In the genomic region with DNA sequence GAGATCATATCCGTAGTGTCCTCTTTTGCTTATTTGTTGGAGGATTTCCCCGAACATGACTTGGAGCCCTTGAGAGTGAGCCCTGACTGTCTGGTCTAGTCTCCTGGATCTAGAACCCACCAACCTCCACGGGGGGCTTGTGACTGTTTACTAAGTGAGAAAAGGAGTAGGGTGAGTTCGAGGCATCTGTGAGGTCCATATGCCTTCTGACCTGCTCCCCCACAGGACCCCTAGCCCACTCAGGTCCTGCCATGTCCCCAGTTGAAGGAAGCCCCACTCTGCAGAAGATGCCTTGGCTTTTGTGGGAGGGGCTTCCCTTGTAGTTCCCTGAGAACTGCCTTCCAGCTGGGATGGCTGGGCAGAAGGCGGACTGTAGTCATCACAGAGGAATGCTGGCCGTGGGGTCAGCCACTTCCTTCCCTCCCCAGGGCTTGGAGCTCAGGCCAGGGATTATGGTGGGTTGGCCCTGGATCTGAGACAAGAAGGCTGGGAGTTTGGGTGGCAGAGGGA, we compare ENCODE assay signal across 8 cellular contexts. TPM values are rescaled to one million over a fixed set of nuclear protein-coding genes. Genes with fewer than 3 reads are reported as not detected.
DNase-seq lines count a peak whose midpoint lies in the region; ATAC-seq and TF ChIP-seq lines count a peak whose summit lies in the region.

No MANE protein-coding gene starts in this region.

- H3K9me3 ChIP-seq in BLaER1: no peaks in the 10 kb centered on the region
- no peaks in the 10 kb centered on the region for H3K9me3 ChIP-seq in HUES6 (ENCODE audit: control insufficient read depth, insufficient read depth, low read depth, low read length)
- H3K9me3 ChIP-seq in ascending aorta: no peaks in the 10 kb centered on the region
- no peaks in the 10 kb centered on the region for H3K9me3 ChIP-seq in iPS DF 6.9 (ENCODE audit: control insufficient read depth, insufficient read depth, low read length)

- H3K27ac ChIP-seq in BLaER1: peak overlapping the region; percentile 82
- no peak overlapping the region for H3K27ac ChIP-seq in HUES6 (ENCODE audit: low read depth, low read length)
- H3K27ac ChIP-seq in ascending aorta: peak overlapping the region; percentile 92 to 97
- no peak overlapping the region for H3K27ac ChIP-seq in iPS DF 6.9 (ENCODE audit: low read length)

- H3K4me2 ChIP-seq in BLaER1: peak overlapping the region; percentile 91

- ATAC-seq in HG03280 (IDR thresholded peaks at IDR 0.05; ENCODE audit: unreplicated experiment) (no peak), GM18873 (IDR thresholded peaks at IDR 0.05; ENCODE audit: low FRiP score, unreplicated experiment) (no peak)

- H4K20me1 ChIP-seq in BLaER1: no peaks in the 10 kb centered on the region

- DNase-seq in ascending aorta (ENCODE audit: low spot score in 2 of 2) (peak in 1 of 2 donors; percentile 93), iPS DF 6.9 (ENCODE audit: low read depth, low spot score) (no peak), skeletal muscle cell (ENCODE audit: low read depth) (peak; percentile 65), CD1c-positive myeloid dendritic cell (ENCODE audit: extremely low spot score) (no peak)

- no peak for TF ChIP-seq CTCF in ascending aorta (IDR thresholded peaks at IDR 0.05)

- intact Hi-C loops in ascending aorta (cut with DNase I): loop anchor here (1.0 to 10.0 kb wide), 8 partner anchors 60 to 547 kb away; a partner anchor contains a TSS

- no peaks in the 10 kb centered on the region for H3K36me3 ChIP-seq in BLaER1
- H3K36me3 ChIP-seq in HUES6 (ENCODE audit: control insufficient read depth, insufficient read depth, low read length): no peaks in the 10 kb centered on the region
- no peaks in the 10 kb centered on the region for H3K36me3 ChIP-seq in ascending aorta
- no peaks in the 10 kb centered on the region for H3K36me3 ChIP-seq in iPS DF 6.9 (ENCODE audit: control insufficient read depth, insufficient read depth, low read length)

- H3K27me3 ChIP-seq in BLaER1: no peaks in the 10 kb centered on the region
- H3K27me3 ChIP-seq in HUES6 (ENCODE audit: control insufficient read depth, insufficient read depth, low read length): peaks cover 7% of the 10 kb centered on the region; the same call in 1 of the 2 replicates
- H3K27me3 ChIP-seq in ascending aorta: no peaks in the 10 kb centered on the region
- H3K27me3 ChIP-seq in iPS DF 6.9 (ENCODE audit: control insufficient read depth, insufficient read depth, low read length): no peaks in the 10 kb centered on the region

- H3K9ac ChIP-seq in BLaER1 (peak overlapping the region; percentile 78), HUES6 (ENCODE audit: low read length) (no peak overlapping the region)

- no CpG with 5 or more reads among the region's 6 CpGs for WGBS in iPS DF 6.9 (ENCODE audit: insufficient coverage, insufficient read length)

- peak overlapping the region; percentile 72 for H3K4me3 ChIP-seq in BLaER1
- H3K4me3 ChIP-seq in HUES6 (ENCODE audit: low read depth, low read length): peak overlapping the region; percentile 73
- H3K4me3 ChIP-seq in ascending aorta: peak overlapping the region; percentile 57 to 88
- peak overlapping the region; percentile 76; the same call in 1 of the 2 replicates for H3K4me3 ChIP-seq in iPS DF 6.9 (ENCODE audit: low read length)
- H3K4me3 ChIP-seq in skeletal muscle cell (ENCODE audit: low read depth, low read length): peak overlapping the region; percentile 58

- peaks cover 87% of the 10 kb centered on the region for H3K4me1 ChIP-seq in BLaER1
- peaks cover 20% of the 10 kb centered on the region for H3K4me1 ChIP-seq in HUES6 (ENCODE audit: control insufficient read depth, insufficient read depth, low read length)
- H3K4me1 ChIP-seq in ascending aorta: peaks cover 17 to 19% of the 10 kb centered on the region in 2 donors
- H3K4me1 ChIP-seq in iPS DF 6.9 (ENCODE audit: control insufficient read depth, insufficient read depth, low read length): no peaks in the 10 kb centered on the region; the same call in 1 of the 2 replicates

RNA-seq across cellular contexts. Expression of a gene that starts 7.0 kb away (rescaled TPM):
- 57.7 TPM for total RNA-seq in ascending aorta

RNA-seq across cellular contexts. Expression of a gene that starts 45.8 kb away (rescaled TPM):
- not detected for total RNA-seq in ascending aorta

RNA-seq across cellular contexts. Expression of a gene that starts 59.2 kb away (rescaled TPM):
- 29.4 TPM for total RNA-seq in ascending aorta

Comparison
In these comparisons a context has a peak if more than half of its experiments do, and no peak if none do; other contexts are left out.
1. H3K27ac ChIP-seq: peak in BLaER1 (single experiment) and ascending aorta (2 of 2); none in HUES6 (single experiment) and iPS DF 6.9 (single experiment).
2. Peak in every context shown above with its lines, with median percentiles within 50 percentile points of each other: H3K4me3 ChIP-seq.